In the genomic region with DNA sequence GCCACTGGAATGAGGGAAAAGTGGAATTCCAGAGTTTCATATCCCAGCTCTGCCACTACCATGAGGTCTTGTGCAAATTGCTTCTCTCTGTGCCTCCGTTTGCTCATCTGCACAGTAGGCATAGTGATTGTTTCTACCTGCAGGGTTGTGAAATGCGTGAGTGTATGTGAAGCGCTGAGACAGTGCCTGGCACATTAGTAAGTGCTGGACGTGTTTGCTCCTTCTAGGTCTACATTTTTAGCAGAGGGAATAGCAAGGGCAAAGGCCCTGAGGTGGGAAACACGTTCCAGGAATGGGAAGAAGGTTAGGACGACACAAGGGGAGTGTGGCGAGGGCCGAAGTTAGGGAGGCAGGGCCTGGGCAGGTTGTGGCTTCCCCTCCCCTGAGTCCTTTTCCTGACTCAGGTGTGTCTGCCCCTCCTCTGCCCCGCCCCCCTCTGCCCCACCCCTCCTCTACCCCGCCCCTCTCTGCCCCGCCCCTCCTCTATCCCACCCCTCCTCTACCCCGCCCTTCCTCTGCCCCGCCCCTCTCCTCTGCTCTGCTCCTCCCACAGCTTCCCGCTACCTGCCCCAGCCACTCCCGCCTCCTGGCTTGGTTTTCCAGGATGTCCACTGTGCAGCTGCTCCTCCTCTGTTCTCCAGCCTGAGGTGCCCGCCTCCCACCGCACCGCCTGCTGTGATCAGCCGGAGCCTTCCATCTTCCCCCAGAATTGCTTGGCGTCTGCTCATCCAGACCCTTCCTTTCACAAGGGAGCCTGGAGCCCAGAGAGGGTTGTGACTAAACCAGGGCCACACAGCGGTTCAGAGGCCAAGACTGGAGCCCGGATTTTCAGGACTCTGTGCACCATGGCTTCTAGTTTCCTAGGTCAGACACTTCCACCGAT, we compare ENCODE assay signal across 12 cellular contexts. TPM values are rescaled to one million over a fixed set of nuclear protein-coding genes. Genes with fewer than 3 reads are reported as not detected.
DNase-seq lines count a peak whose midpoint lies in the region; ATAC-seq, FAIRE-seq and TF ChIP-seq lines count a peak whose summit lies in the region.
"Had no signal": no experiment of that assay in that cellular context is flagged by ENCODE, and none has a peak within 500 bp of the region (broad histone marks: within the 10 kb centered on the region; RNA-seq: fewer than 3 reads in every experiment).

No MANE protein-coding gene starts in this region.

- CTCF ChIA-PET in A549 (lab: Yijun Ruan, JAX) = interaction anchor here (1.3 to 1.4 kb wide), 2 partner anchors 54 to 103 kb away, joined by 3 read pairs; no protein-coding TSS in a partner anchor

- H3K9me3 ChIP-seq in A549 (no peaks in the 10 kb centered on the region), HUES6 (ENCODE audit: control insufficient read depth, insufficient read depth, low read depth, low read length) (peaks cover 4% of the 10 kb centered on the region; the same call in 1 of the 2 replicates), Peyer's patch (no peaks in the 10 kb centered on the region), kidney (ENCODE audit: control insufficient read depth in 1 of 2, low read length in 2 of 2) (peaks cover 0 to 7% of the 10 kb centered on the region in 2 donors), gastrocnemius medialis (no peaks in the 10 kb centered on the region)

- H3K4me3 ChIP-seq in A549 (no peak overlapping the region), HUES6 (ENCODE audit: low read depth, low read length) (0 out of 2 replicates have a peak overlapping the region, but pooled peaks have one; percentile 2), Peyer's patch (no peak overlapping the region), kidney (ENCODE audit: low read length in 2 of 2) (no peak overlapping the region), gastrocnemius medialis (no peak overlapping the region)

- H3K27me3 ChIP-seq in HUES6 (ENCODE audit: control insufficient read depth, insufficient read depth, low read length) = no peaks in the 10 kb centered on the region
- no peaks in the 10 kb centered on the region for H3K27me3 ChIP-seq in Peyer's patch
- peaks cover 0 to 6% (median 0%) of the 10 kb centered on the region in 3 donors for H3K27me3 ChIP-seq in gastrocnemius medialis

- no peaks in the 10 kb centered on the region for H3K4me1 Mint-ChIP-seq in activated T-helper 17 cell treated with anti-CD3 and anti-CD28 coated beads, Interleukin-2, amount 50 U/mL, for 72 hours

- no peak overlapping the region for H3K27ac Mint-ChIP-seq in activated T-helper 17 cell treated with anti-CD3 and anti-CD28 coated beads, Interleukin-2, amount 50 U/mL, for 72 hours
- H3K27ac Mint-ChIP-seq: activated T-helper 2 cell treated with anti-CD3 and anti-CD28 coated beads, Interferon-gamma antibody, Interleukin-2, Interleukin-4, amounts not matched to agents 10 μg/mL and 5 μg/mL and 100 μg/mL, durations not matched to agents 14 hours and 24 hours and 36 hours; B cell had no signal

- H3K4me2 ChIP-seq in A549 = peak overlapping the region; percentile 16; the same call in 1 of the 3 replicates

- FAIRE-seq in A549 (lab: Jason Lieb, UNC) = no peak
- FAIRE-seq in kidney (lab: Jason Lieb, UNC) = no peak

- DNase-seq in A549 (ENCODE audit: low read depth in 1 of 2, low spot score in 1 of 2) = peak; percentile 53 to 59
- peak in 2 of 3 donors; percentile 83 to 87 for DNase-seq in Peyer's patch
- DNase-seq in kidney = peak; percentile 91
- DNase-seq in gastrocnemius medialis = no peak
- no peak for DNase-seq in stimulated activated naive CD4-positive, alpha-beta T cell (lab: John Stamatoyannopoulos, UW)
- DNase-seq: NCI-H1105 had no signal

- H3K4me3 Mint-ChIP-seq in activated T-helper 17 cell treated with anti-CD3 and anti-CD28 coated beads, Interleukin-2, amount 50 U/mL, for 72 hours = no peak overlapping the region
- H3K4me3 Mint-ChIP-seq: B cell had no signal

- no peak for TF ChIP-seq RAD21 in A549 (conservative IDR thresholded peaks at IDR 0.05 in 1 of 2, IDR thresholded peaks at IDR 0.05 in 1 of 2)

- POLR2A ChIA-PET in A549 (lab: Yijun Ruan, JAX) = no interaction called here

- TF ChIP-seq POLR2A in A549 (IDR thresholded peaks at IDR 0.05; ENCODE audit: low read length) = no peak
- TF ChIP-seq POLR2A in Peyer's patch (IDR thresholded peaks at IDR 0.05) = no peak
- no peak for TF ChIP-seq POLR2A in gastrocnemius medialis (IDR thresholded peaks at IDR 0.05)

- H3K36me3 ChIP-seq in HUES6 (ENCODE audit: control insufficient read depth, insufficient read depth, low read length) (no peaks in the 10 kb centered on the region), Peyer's patch (no peaks in the 10 kb centered on the region), kidney (ENCODE audit: control insufficient read depth in 1 of 2, insufficient read depth in 2 of 2, low read length in 2 of 2) (no peaks in the 10 kb centered on the region), gastrocnemius medialis (no peaks in the 10 kb centered on the region)

- TF ChIP-seq CTCF in A549 (IDR thresholded peaks at IDR 0.05) (no peak), Peyer's patch (IDR thresholded peaks at IDR 0.05) (no peak), kidney (IDR thresholded peaks at IDR 0.05; ENCODE audit: borderline replicate concordance, extremely low read depth, insufficient read depth) (no peak), gastrocnemius medialis (IDR thresholded peaks at IDR 0.05 in 4 of 5, conservative IDR thresholded peaks at IDR 0.05 in 1 of 5) (no peak)

- peaks cover 9% of the 10 kb centered on the region for H3K27me3 Mint-ChIP-seq in activated T-helper 17 cell treated with anti-CD3 and anti-CD28 coated beads, Interleukin-2, amount 50 U/mL, for 72 hours

- H3K4me1 ChIP-seq in A549 (no peaks in the 10 kb centered on the region), HUES6 (ENCODE audit: control insufficient read depth, insufficient read depth, low read length) (peaks cover 20% of the 10 kb centered on the region), Peyer's patch (peaks cover 0 to 8% (median 0%) of the 10 kb centered on the region in 4 donors), kidney (ENCODE audit: control insufficient read depth in 1 of 2, insufficient read depth in 1 of 2, low read depth in 1 of 2, low read length in 2 of 2) (no peaks in the 10 kb centered on the region), gastrocnemius medialis (no peaks in the 10 kb centered on the region)
- H3K4me1 ChIP-seq: parathyroid adenoma had no signal

- TF ChIP-seq EP300 in A549 (IDR thresholded peaks at IDR 0.05) = no peak

- no peaks in the 10 kb centered on the region for H3K36me3 Mint-ChIP-seq in activated T-helper 17 cell treated with anti-CD3 and anti-CD28 coated beads, Interleukin-2, amount 50 U/mL, for 72 hours (ENCODE audit: low read depth)

- ATAC-seq in A549 (peak; percentile 69 to 79; a peak in 5 of 6 replicates), gastrocnemius medialis (no peak), HG02571 (IDR thresholded peaks at IDR 0.05; ENCODE audit: unreplicated experiment) (no peak)
- ATAC-seq in activated T-helper 17 cell treated with anti-CD3 and anti-CD28 coated beads, Interleukin-2, amount 50 U/mL, for 72 hours (replicated peaks) = no peak

- H3K27ac ChIP-seq in A549 (no peak overlapping the region), HUES6 (ENCODE audit: low read depth, low read length) (no peak overlapping the region), Peyer's patch (peak overlapping the region in 2 of 4 donors; percentile 23 to 55), kidney (ENCODE audit: low read depth in 2 of 2, low read length in 2 of 2) (no peak overlapping the region), gastrocnemius medialis (no peak overlapping the region)
- H3K27ac ChIP-seq: parathyroid adenoma had no signal

- intact Hi-C loops in kidney (cut with DNase I) (no loop called here), gastrocnemius medialis (cut with DNase I; ENCODE audit: low total_unique reads) (no loop called here)

- 72% methylated on average over 18 of the region's 23 CpGs for WGBS in A549 (ENCODE audit: missing lambda C conversion rate)

- H3K9me3 Mint-ChIP-seq in activated T-helper 17 cell treated with anti-CD3 and anti-CD28 coated beads, Interleukin-2, amount 50 U/mL, for 72 hours = no peaks in the 10 kb centered on the region
- H3K9me3 Mint-ChIP-seq: activated T-helper 2 cell treated with anti-CD3 and anti-CD28 coated beads, Interferon-gamma antibody, Interleukin-2, Interleukin-4, amounts not matched to agents 10 μg/mL and 5 μg/mL and 100 μg/mL, durations not matched to agents 14 hours and 24 hours and 36 hours had no signal

- H3K9ac ChIP-seq in HUES6 (ENCODE audit: low read length) = peak overlapping the region; percentile 31
- no peak overlapping the region for H3K9ac ChIP-seq in kidney (ENCODE audit: low read length in 2 of 2)
- H3K9ac ChIP-seq: parathyroid adenoma had no signal

- in situ Hi-C loops in gastrocnemius medialis (cut with MboI; ENCODE audit: low sequenced_read_pairs in 4 of 4) = no loop called here

TF ChIP-seq in A549, 52 proteins besides CTCF, POLR2A, EP300 and RAD21:
- TF ChIP-seq HOXB13 (CRISPR knock-in tag; IDR thresholded peaks at IDR 0.05; ENCODE audit: low read depth) (no peak), ZFP36 (IDR thresholded peaks at IDR 0.05; ENCODE audit: borderline replicate concordance, partially characterized antibody) (peak; percentile 28), TFCP2L1 (CRISPR knock-in tag; IDR thresholded peaks at IDR 0.05) (no peak), RCOR1 (IDR thresholded peaks at IDR 0.05; ENCODE audit: low read depth, low read length) (no peak)
TF ChIP-seq in A549: peak in this region for 1.

RNA-seq across cellular contexts. Expression of a gene that starts 31.1 kb away (rescaled TPM):
- polyA plus RNA-seq in A549 (2011; rRNA removed) (9.6 and 14.0 TPM in 2 replicates), A549 (2017; fragmentation: RNase III; extraction: RNeasy Plus Mini Kit Qiagen cat#74134 plus additional on column Dnase treatment) (40.5 to 46.7 TPM (median 46.6 TPM) in 3 replicates), kidney (ENCODE audit: insufficient read depth, low read depth, low replicate concordance) (15.4 TPM)
- polyA plus RNA-seq in A549 (2012; cell fraction: cytosol; rRNA removed) = 41.3 and 55.8 TPM in 2 replicates
- 173 and 184 TPM in 2 replicates for polyA plus RNA-seq in A549 (2012; cell fraction: nucleus; rRNA removed)
- polyA minus RNA-seq in A549 (2011; rRNA and poly(A)+ RNA removed) = 29.1 and 38.4 TPM in 2 replicates
- total RNA-seq in Peyer's patch (10 to 100 TPM; 11.0 to 34.9 (median 25.5) TPM), kidney (23.0 TPM), gastrocnemius medialis (1 to 10 TPM; 2.2 to 3.7 (median 2.4) TPM)
- under 1 TPM in 1 of 2 donors, not detected in 1; 0.19 TPM for total RNA-seq in activated T-helper 17 cell treated with anti-CD3 and anti-CD28 coated beads, Interleukin-2, amount 50 U/mL, for 72 hours

Comparison
In these comparisons a context has a peak if more than half of its experiments do, and no peak if none do; other contexts are left out.
1. ATAC-seq: peak in A549 (2 of 2); none in gastrocnemius medialis (0 of 2), activated T-helper 17 cell treated with anti-CD3 and anti-CD28 coated beads, Interleukin-2, amount 50 U/mL, for 72 hours (single experiment) and HG02571 (single experiment).
2. DNase-seq: peak in A549 (2 of 2), Peyer's patch (2 of 3) and kidney (single experiment); none in gastrocnemius medialis (0 of 2) and stimulated activated naive CD4-positive, alpha-beta T cell (0 of 6).